8 cellular contexts compared by ENCODE assay signal in the genomic region with DNA sequence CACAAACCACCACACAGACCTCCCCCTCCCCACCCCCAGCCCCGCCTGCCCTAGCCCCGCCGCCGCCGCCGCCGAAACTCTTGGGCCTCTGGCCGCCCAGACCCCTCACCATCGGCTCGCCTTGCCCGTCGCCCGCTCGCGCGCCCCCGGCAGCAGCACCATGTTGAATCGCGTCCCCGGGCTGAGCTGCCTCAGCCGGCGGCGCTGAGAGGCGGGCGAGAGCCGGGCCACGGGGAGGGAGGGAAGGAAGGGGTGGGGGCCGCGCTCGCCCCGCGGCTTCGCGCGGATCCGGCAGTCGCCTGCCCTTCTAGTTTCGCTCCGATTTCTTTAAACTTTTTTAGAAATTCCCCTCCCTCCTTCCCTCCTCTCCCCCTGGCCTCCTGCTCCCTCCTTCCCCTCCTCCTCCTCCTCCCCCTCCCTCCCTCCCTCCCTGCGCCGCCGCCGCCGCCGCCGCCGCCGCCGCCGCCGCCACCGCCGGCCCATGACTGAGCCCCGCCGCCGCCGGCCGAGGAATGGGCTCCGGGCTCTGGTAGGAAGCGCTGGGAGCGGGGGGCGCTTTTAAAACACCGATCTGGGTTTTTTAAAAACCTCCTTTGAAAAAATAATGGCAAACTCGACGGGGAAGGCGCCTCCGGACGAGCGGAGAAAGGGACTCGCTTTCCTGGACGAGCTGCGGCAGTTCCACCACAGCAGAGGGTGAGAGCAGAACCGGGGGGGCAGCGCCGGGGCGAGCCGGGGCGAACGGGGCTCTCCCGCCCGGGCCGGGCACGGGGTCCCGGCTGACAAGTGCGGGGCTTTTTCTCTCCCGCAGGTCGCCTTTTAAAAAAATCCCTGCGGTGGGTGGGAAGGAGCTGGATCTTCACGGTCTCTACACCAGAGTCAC.
DNase-seq lines count a peak whose midpoint lies in the region; ATAC-seq and TF ChIP-seq lines count a peak whose summit lies in the region.

A gene with protein sequence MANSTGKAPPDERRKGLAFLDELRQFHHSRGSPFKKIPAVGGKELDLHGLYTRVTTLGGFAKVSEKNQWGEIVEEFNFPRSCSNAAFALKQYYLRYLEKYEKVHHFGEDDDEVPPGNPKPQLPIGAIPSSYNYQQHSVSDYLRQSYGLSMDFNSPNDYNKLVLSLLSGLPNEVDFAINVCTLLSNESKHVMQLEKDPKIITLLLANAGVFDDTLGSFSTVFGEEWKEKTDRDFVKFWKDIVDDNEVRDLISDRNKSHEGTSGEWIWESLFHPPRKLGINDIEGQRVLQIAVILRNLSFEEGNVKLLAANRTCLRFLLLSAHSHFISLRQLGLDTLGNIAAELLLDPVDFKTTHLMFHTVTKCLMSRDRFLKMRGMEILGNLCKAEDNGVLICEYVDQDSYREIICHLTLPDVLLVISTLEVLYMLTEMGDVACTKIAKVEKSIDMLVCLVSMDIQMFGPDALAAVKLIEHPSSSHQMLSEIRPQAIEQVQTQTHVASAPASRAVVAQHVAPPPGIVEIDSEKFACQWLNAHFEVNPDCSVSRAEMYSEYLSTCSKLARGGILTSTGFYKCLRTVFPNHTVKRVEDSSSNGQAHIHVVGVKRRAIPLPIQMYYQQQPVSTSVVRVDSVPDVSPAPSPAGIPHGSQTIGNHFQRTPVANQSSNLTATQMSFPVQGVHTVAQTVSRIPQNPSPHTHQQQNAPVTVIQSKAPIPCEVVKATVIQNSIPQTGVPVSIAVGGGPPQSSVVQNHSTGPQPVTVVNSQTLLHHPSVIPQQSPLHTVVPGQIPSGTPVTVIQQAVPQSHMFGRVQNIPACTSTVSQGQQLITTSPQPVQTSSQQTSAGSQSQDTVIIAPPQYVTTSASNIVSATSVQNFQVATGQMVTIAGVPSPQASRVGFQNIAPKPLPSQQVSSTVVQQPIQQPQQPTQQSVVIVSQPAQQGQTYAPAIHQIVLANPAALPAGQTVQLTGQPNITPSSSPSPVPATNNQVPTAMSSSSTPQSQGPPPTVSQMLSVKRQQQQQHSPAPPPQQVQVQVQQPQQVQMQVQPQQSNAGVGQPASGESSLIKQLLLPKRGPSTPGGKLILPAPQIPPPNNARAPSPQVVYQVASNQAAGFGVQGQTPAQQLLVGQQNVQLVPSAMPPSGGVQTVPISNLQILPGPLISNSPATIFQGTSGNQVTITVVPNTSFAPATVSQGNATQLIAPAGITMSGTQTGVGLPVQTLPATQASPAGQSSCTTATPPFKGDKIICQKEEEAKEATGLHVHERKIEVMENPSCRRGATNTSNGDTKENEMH (N-terminal part only) (plus strand): TSS at position 474 of the 883 bp plus-strand sequence. CDS start 131 bp downstream, at position 605.

- H3K9ac ChIP-seq in mucosa of rectum (ENCODE audit: low read depth in 1 of 2, low read length in 2 of 2), result peak within 1 kb of the TSS; percentile 94 to 97

- DNase-seq in AG09309 (ENCODE audit: low read depth) (no peak), NOMO-1 treated with dmso at 0.1 percent for 144 hours (lab: John Stamatoyannopoulos, UW; ENCODE audit: unreplicated experiment) (peak; percentile 79), activated T-cell treated with anti-CD3 and anti-CD28 coated beads for 48 hours (ENCODE audit: low read depth) (peak; percentile 61), erythroblast (lab: John Stamatoyannopoulos, UW) (peak; percentile 80 to 87)
- peak; percentile 6 to 30 for DNase-seq in stimulated activated CD8-positive, alpha-beta memory T cell treated with anti-CD3 and anti-CD28 coated beads, Interleukin-4, amount 100 ng/mL, for 4 hours (ENCODE audit: low read depth in 2 of 2, low spot score in 1 of 2)

- no peak for TF ChIP-seq CTCF in AG09309 (IDR thresholded peaks at IDR 0.05; ENCODE audit: control insufficient read depth, insufficient read depth, low read depth, low read length, missing control alignments)

- ATAC-seq in GM19043 (IDR thresholded peaks at IDR 0.05; ENCODE audit: low read depth, unreplicated experiment), result peak; percentile 5
- peak; percentile 8 for ATAC-seq in HG03342 (IDR thresholded peaks at IDR 0.05; ENCODE audit: unreplicated experiment)

- no peak for TF ChIP-seq POLR2A in erythroblast (IDR thresholded peaks at IDR 0.05; ENCODE audit: low read length)

- peak within 1 kb of the TSS; percentile 98 to 99 for H3K27ac ChIP-seq in mucosa of rectum (ENCODE audit: low read depth in 2 of 2, low read length in 2 of 2)

- H3K4me3 ChIP-seq in AG09309 (ENCODE audit: control insufficient read depth, low read depth, low read length) (peak within 1 kb of the TSS; percentile 89), mucosa of rectum (ENCODE audit: low read length in 2 of 2) (peak within 1 kb of the TSS; percentile 94 to 95)

- peaks cover 8 to 39% of the 10 kb centered on the region in 2 donors for H3K4me1 ChIP-seq in mucosa of rectum (ENCODE audit: control insufficient read depth in 2 of 2, insufficient read depth in 2 of 2, low read length in 2 of 2)

- H3K9me3 ChIP-seq in mucosa of rectum (ENCODE audit: control insufficient read depth in 2 of 2, low read length in 2 of 2), result no peaks in the 10 kb centered on the region

- no peaks in the 10 kb centered on the region for H3K36me3 ChIP-seq in mucosa of rectum (ENCODE audit: control insufficient read depth in 2 of 2, insufficient read depth in 2 of 2, low read length in 2 of 2)

- H3K27me3 ChIP-seq in mucosa of rectum (ENCODE audit: control insufficient read depth in 2 of 2, insufficient read depth in 2 of 2, low read length in 2 of 2), result no peaks in the 10 kb centered on the region
